8 cellular contexts compared by ENCODE assay signal in the genomic region with DNA sequence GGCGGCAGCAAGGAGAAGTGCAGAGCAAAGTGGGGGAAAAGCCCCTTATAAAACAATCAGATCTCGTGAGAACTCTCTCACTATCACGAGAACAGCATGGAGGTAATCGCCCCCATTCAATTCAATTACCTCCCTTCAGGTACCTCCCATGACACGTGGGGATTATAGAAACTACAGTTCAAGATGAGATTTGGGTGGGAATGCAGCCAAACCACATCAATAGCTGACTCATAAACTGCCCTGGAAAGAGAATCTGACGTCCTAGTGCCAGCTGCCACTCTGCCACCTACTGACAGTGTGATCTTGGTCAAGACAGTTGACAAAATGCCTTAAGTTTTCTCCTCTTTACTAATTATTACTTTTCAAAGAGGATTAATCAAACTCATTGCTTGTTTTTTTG.
DNase-seq lines count a peak whose midpoint lies in the region; ATAC-seq and TF ChIP-seq lines count a peak whose summit lies in the region.

No MANE protein-coding gene starts in this region.

- H3K27me3 Mint-ChIP-seq in Calu3 (ENCODE audit: unreplicated experiment) (no peaks in the 10 kb centered on the region), osteocyte (ENCODE audit: unreplicated experiment) (no peaks in the 10 kb centered on the region)
- H3K27me3 Mint-ChIP-seq in natural killer cell treated with Interleukin-12 subunit alpha and Interleukin-12 subunit beta and Interleukin-15 and Interleukin-18, amount 100 ng/mL, for 72 hours = peaks cover 0 to 4% of the 10 kb centered on the region in 2 donors

- DNase-seq in Calu3 (peak; percentile 78), T follicular helper cell (ENCODE audit: low read depth) (peak; percentile 6), glomerular endothelial cell (ENCODE audit: extremely low read depth, low read depth, low spot score) (peak; percentile 23), osteocyte (ENCODE audit: extremely low spot score, unreplicated experiment) (no peak), lower leg skin (ENCODE audit: low spot score in 2 of 2) (no peak), NCI-H2196 treated with DMSO at 0.1 percent for 48 hours (lab: John Stamatoyannopoulos, UW; ENCODE audit: unreplicated experiment) (no peak)
- no peak for DNase-seq in natural killer cell treated with Interleukin-12 subunit alpha and Interleukin-12 subunit beta and Interleukin-15 and Interleukin-18, amount 100 ng/mL, for 72 hours (ENCODE audit: low spot score)

- H3K36me3 Mint-ChIP-seq in Calu3 (ENCODE audit: insufficient read depth, unreplicated experiment) = peaks cover 4% of the 10 kb centered on the region
- peaks cover 4% of the 10 kb centered on the region for H3K36me3 Mint-ChIP-seq in natural killer cell treated with Interleukin-12 subunit alpha and Interleukin-12 subunit beta and Interleukin-15 and Interleukin-18, amount 100 ng/mL, for 72 hours
- no peaks in the 10 kb centered on the region for H3K36me3 Mint-ChIP-seq in osteocyte (ENCODE audit: unreplicated experiment)

- 55 to 63% methylated on average over 6 of the region's 6 CpGs for WGBS in lower leg skin, 2 donors

- no peak overlapping the region for H3K4me3 Mint-ChIP-seq in Calu3 (ENCODE audit: low read depth, unreplicated experiment)
- H3K4me3 Mint-ChIP-seq in natural killer cell treated with Interleukin-12 subunit alpha and Interleukin-12 subunit beta and Interleukin-15 and Interleukin-18, amount 100 ng/mL, for 72 hours = no peak overlapping the region
- H3K4me3 Mint-ChIP-seq in osteocyte (ENCODE audit: unreplicated experiment) = no peak overlapping the region

- peaks cover 2% of the 10 kb centered on the region for H3K9me3 Mint-ChIP-seq in Calu3 (ENCODE audit: low read depth, unreplicated experiment)
- H3K9me3 Mint-ChIP-seq in natural killer cell treated with Interleukin-12 subunit alpha and Interleukin-12 subunit beta and Interleukin-15 and Interleukin-18, amount 100 ng/mL, for 72 hours = peaks cover 3% of the 10 kb centered on the region
- peaks cover 8% of the 10 kb centered on the region for H3K9me3 Mint-ChIP-seq in osteocyte (ENCODE audit: unreplicated experiment)

- CTCF ChIA-PET in Calu3 (lab: Charles Lee) = interaction anchor here (0.9 to 1.3 kb wide), 6 partner anchors 25 to 348 kb away, joined by 3 to 4 read pairs (median 4); no protein-coding TSS in a partner anchor

- H3K4me1 Mint-ChIP-seq in Calu3 (ENCODE audit: low read depth, unreplicated experiment) (peaks cover 68% of the 10 kb centered on the region), osteocyte (ENCODE audit: unreplicated experiment) (peaks cover 15% of the 10 kb centered on the region)
- peaks cover 7 to 9% of the 10 kb centered on the region in 2 donors for H3K4me1 Mint-ChIP-seq in natural killer cell treated with Interleukin-12 subunit alpha and Interleukin-12 subunit beta and Interleukin-15 and Interleukin-18, amount 100 ng/mL, for 72 hours (ENCODE audit: low read depth in 2 of 2)

- no peak for TF ChIP-seq POLR2A in lower leg skin (IDR thresholded peaks at IDR 0.05)

- no TSS peak for BruUV-seq in Calu3 (replicated peaks; lab: Mats Ljungman, UMichigan)

- intact Hi-C loops in Calu3 (cut with micrococcal nuclease; ENCODE audit: unreplicated experiment) (no loop called here), lower leg skin (cut with DNase I; ENCODE audit: low total_unique reads) (no loop called here)

- TF ChIP-seq CTCF in Calu3 (IDR thresholded peaks at IDR 0.05; ENCODE audit: unreplicated experiment) = no peak
- no peak for TF ChIP-seq CTCF in osteocyte (IDR thresholded peaks at IDR 0.05)
- TF ChIP-seq CTCF in lower leg skin (IDR thresholded peaks at IDR 0.05) = no peak

- H3K4me3 ChIP-seq in lower leg skin (ENCODE audit: low read depth, poor library complexity, severe bottlenecking) = no peak overlapping the region

- H3K27ac Mint-ChIP-seq in Calu3 (ENCODE audit: unreplicated experiment) (peak overlapping the region; percentile 44), osteocyte (ENCODE audit: unreplicated experiment) (no peak overlapping the region)
- H3K27ac Mint-ChIP-seq in natural killer cell treated with Interleukin-12 subunit alpha and Interleukin-12 subunit beta and Interleukin-15 and Interleukin-18, amount 100 ng/mL, for 72 hours = no peak overlapping the region

- peak; percentile 48 for ATAC-seq in HG02759 (IDR thresholded peaks at IDR 0.05; ENCODE audit: unreplicated experiment)
- ATAC-seq in natural killer cell treated with Interleukin-12 subunit alpha and Interleukin-12 subunit beta and Interleukin-15 and Interleukin-18, amount 100 ng/mL, for 72 hours = no peak

Comparison
In these comparisons a context has a peak if more than half of its experiments do, and no peak if none do; other contexts are left out.
1. DNase-seq: peak in Calu3 (single experiment), T follicular helper cell (single experiment) and glomerular endothelial cell (single experiment); none in natural killer cell treated with Interleukin-12 subunit alpha and Interleukin-12 subunit beta and Interleukin-15 and Interleukin-18, amount 100 ng/mL, for 72 hours (single experiment), osteocyte (single experiment), lower leg skin (0 of 2) and NCI-H2196 treated with DMSO at 0.1 percent for 48 hours (single experiment).